In the genomic region with DNA sequence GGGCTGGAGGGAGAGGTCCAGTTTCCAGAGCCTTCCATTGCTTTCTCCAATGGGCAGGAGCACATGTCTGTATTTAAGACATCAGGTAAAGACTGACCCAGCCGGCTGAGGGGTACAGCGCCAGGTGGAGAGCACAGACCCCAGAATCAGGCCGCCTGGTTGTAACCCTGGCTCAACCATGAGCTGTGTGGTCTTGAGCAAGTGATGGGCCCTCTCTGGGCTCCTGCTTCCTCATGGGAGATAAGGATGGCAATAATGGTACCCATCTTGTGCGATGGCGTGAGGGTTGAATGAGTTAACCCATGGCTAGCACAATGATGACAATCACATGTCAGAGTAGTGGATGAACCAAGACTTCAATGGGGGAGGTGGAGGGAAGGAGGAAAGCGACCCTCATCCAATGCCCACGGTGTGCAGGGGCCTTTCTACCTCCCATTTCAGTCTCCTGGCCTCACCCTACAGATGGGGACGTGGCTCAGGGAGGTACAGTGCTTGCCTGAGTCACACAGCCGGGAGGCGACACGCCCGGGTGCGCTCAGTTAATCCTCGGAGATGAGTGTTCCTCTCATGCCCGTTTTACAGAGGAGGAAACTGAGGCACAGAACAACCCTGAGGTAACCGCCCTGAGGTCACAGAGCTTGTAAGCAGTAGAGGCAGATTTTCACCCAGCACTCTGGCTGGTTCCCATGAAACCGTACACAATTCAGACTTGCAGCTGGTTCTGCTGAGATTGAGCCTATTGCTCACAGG, we compare ENCODE assay signal across 3 cellular contexts.
TF ChIP-seq lines count a peak whose summit lies in the region.

No MANE protein-coding gene starts in this region.

TF ChIP-seq in HCT116, 20 proteins besides CTCF, POLR2A, EP300 and RAD21:
- TF ChIP-seq ZBTB33 (IDR thresholded peaks at IDR 0.05; ENCODE audit: extremely low read depth, insufficient replicate concordance, low read length), result no peak
- TF ChIP-seq CEBPB (IDR thresholded peaks at IDR 0.05; ENCODE audit: low read depth), result no peak
- no peak for TF ChIP-seq EZH2phosphoT487 (IDR thresholded peaks at IDR 0.05; ENCODE audit: borderline replicate concordance)
- TF ChIP-seq CBX3 (IDR thresholded peaks at IDR 0.05; ENCODE audit: low read depth), result no peak
- TF ChIP-seq EZH2 (IDR thresholded peaks at IDR 0.05), result no peak
- TF ChIP-seq ZFX (IDR thresholded peaks at IDR 0.05), result no peak
- TF ChIP-seq, protein P1, sequence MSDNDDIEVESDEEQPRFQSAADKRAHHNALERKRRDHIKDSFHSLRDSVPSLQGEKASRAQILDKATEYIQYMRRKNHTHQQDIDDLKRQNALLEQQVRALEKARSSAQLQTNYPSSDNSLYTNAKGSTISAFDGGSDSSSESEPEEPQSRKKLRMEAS (IDR thresholded peaks at IDR 0.05), result no peak
- TF ChIP-seq TCF7L2 (IDR thresholded peaks at IDR 0.05; ENCODE audit: borderline replicate concordance, extremely low read depth, insufficient read depth, insufficient read length), result no peak
- no peak for TF ChIP-seq SP1 (IDR thresholded peaks at IDR 0.05; ENCODE audit: low read depth)
- TF ChIP-seq POLR2AphosphoS5 (IDR thresholded peaks at IDR 0.05; ENCODE audit: low read depth, low read length), result no peak
- TF ChIP-seq FOSL1 (IDR thresholded peaks at IDR 0.05; ENCODE audit: low read depth), result no peak
- no peak for TF ChIP-seq ATF3 (IDR thresholded peaks at IDR 0.05)
- TF ChIP-seq, protein P2, sequence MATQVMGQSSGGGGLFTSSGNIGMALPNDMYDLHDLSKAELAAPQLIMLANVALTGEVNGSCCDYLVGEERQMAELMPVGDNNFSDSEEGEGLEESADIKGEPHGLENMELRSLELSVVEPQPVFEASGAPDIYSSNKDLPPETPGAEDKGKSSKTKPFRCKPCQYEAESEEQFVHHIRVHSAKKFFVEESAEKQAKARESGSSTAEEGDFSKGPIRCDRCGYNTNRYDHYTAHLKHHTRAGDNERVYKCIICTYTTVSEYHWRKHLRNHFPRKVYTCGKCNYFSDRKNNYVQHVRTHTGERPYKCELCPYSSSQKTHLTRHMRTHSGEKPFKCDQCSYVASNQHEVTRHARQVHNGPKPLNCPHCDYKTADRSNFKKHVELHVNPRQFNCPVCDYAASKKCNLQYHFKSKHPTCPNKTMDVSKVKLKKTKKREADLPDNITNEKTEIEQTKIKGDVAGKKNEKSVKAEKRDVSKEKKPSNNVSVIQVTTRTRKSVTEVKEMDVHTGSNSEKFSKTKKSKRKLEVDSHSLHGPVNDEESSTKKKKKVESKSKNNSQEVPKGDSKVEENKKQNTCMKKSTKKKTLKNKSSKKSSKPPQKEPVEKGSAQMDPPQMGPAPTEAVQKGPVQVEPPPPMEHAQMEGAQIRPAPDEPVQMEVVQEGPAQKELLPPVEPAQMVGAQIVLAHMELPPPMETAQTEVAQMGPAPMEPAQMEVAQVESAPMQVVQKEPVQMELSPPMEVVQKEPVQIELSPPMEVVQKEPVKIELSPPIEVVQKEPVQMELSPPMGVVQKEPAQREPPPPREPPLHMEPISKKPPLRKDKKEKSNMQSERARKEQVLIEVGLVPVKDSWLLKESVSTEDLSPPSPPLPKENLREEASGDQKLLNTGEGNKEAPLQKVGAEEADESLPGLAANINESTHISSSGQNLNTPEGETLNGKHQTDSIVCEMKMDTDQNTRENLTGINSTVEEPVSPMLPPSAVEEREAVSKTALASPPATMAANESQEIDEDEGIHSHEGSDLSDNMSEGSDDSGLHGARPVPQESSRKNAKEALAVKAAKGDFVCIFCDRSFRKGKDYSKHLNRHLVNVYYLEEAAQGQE (IDR thresholded peaks at IDR 0.05; ENCODE audit: low read depth), result no peak
TF ChIP-seq in HCT116: peak in this region for 0.

TF ChIP-seq in H1, 55 proteins besides CTCF, POLR2A, EP300 and RAD21:
- TF ChIP-seq ATF2 (IDR thresholded peaks at IDR 0.05; ENCODE audit: low read length) (no peak), SIN3A (conservative IDR thresholded peaks at IDR 0.05 in 1 of 2, IDR thresholded peaks at IDR 0.05 in 1 of 2; ENCODE audit: low read depth in 1 of 2, low read length in 2 of 2) (no peak), KDM5A (IDR thresholded peaks at IDR 0.05; ENCODE audit: low read length) (no peak), ZNF274 (IDR thresholded peaks at IDR 0.05; ENCODE audit: borderline replicate concordance, extremely low read depth, low read length) (no peak), CTBP2 (IDR thresholded peaks at IDR 0.05; ENCODE audit: borderline replicate concordance, insufficient read depth, insufficient read length, low read length) (no peak)
TF ChIP-seq in H1: peak in this region for 0.

TF ChIP-seq in neural cell, 6 proteins besides CTCF, POLR2A, EP300 and RAD21:
- TF ChIP-seq SMC3 (conservative IDR thresholded peaks at IDR 0.05; ENCODE audit: poor library complexity), result no peak
- TF ChIP-seq, protein P2 (IDR thresholded peaks at IDR 0.05; ENCODE audit: borderline replicate concordance), result no peak
